In genomic region chr16:4652561-4652960, GRCh38 we compare ENCODE assay signal across 1 cellular context.
TF ChIP-seq lines count a peak whose summit lies in the region.

No MANE protein-coding gene starts in this region.

TF ChIP-seq in liver, 16 proteins besides CTCF, POLR2A, EP300 and RAD21 (continued from another document):
- TF ChIP-seq REST (IDR thresholded peaks at IDR 0.05) (no peak), YY1 (IDR thresholded peaks at IDR 0.05) (no peak)
TF ChIP-seq in liver: peak in this region for 0.
